9 cellular contexts compared by ENCODE assay signal in genomic region chr11:73372371-73372993, GRCh38. TPM values are rescaled to one million over a fixed set of nuclear protein-coding genes. Genes with fewer than 3 reads are reported as not detected.
DNase-seq lines count a peak whose midpoint lies in the region; ATAC-seq and TF ChIP-seq lines count a peak whose summit lies in the region.
"Had no signal": no experiment of that assay in that cellular context is flagged by ENCODE, and none has a peak within 500 bp of the region (broad histone marks: within the 10 kb centered on the region; RNA-seq: fewer than 3 reads in every experiment).

No MANE protein-coding gene starts in this region.

- no peaks in the 10 kb centered on the region for H3K9me2 ChIP-seq in Karpas-422 (replicated peaks; ENCODE audit: insufficient read depth, low read length)

- no peak for TF ChIP-seq EP300 in tibial nerve (IDR thresholded peaks at IDR 0.05)

- peaks cover 7% of the 10 kb centered on the region for H3K36me3 Mint-ChIP-seq in activated CD8-positive, alpha-beta T cell treated with anti-CD3 and anti-CD28 coated beads, Interleukin-2, amount 10 ng/mL, durations not matched to agents 7 days and 5 days (ENCODE audit: low read depth)

- H4K20me1 ChIP-seq in Karpas-422 (ENCODE audit: insufficient read depth, low read depth, low read length): peaks cover 5% of the 10 kb centered on the region

- 54 to 59% methylated on average over 7 of the region's 7 CpGs for WGBS in tibial nerve, 2 donors

- H3K27me3 Mint-ChIP-seq in activated CD8-positive, alpha-beta T cell treated with anti-CD3 and anti-CD28 coated beads, Interleukin-2, amount 10 ng/mL, durations not matched to agents 7 days and 5 days (ENCODE audit: low read depth): no peaks in the 10 kb centered on the region

- no peak for TF ChIP-seq CTCF in tibial nerve (IDR thresholded peaks at IDR 0.05)

- no peaks in the 10 kb centered on the region for H3K9me3 Mint-ChIP-seq in activated CD8-positive, alpha-beta T cell treated with anti-CD3 and anti-CD28 coated beads, Interleukin-2, amount 10 ng/mL, durations not matched to agents 7 days and 5 days (ENCODE audit: insufficient read depth)

- H3K4me2 ChIP-seq in Karpas-422 (ENCODE audit: low read depth, low read length, poor library complexity, severe bottlenecking): no peak overlapping the region

- H3K27me3 ChIP-seq in Karpas-422 (ENCODE audit: low read length): no peaks in the 10 kb centered on the region
- H3K27me3 ChIP-seq in tibial nerve: no peaks in the 10 kb centered on the region

- peaks cover 36% of the 10 kb centered on the region for H3K4me1 Mint-ChIP-seq in activated CD8-positive, alpha-beta T cell treated with anti-CD3 and anti-CD28 coated beads, Interleukin-2, amount 10 ng/mL, durations not matched to agents 7 days and 5 days (ENCODE audit: low read depth)

- no peak for ATAC-seq in activated CD8-positive, alpha-beta T cell treated with anti-CD3 and anti-CD28 coated beads, Interleukin-2, amount 10 ng/mL, durations not matched to agents 7 days and 5 days

- no peak for TF ChIP-seq POLR2A in tibial nerve (IDR thresholded peaks at IDR 0.05)

- POLR2A ChIA-PET in activated CD8-positive, alpha-beta T cell treated with anti-CD3 and anti-CD28 coated beads, Interleukin-2, amount 10 ng/mL, durations not matched to agents 7 days and 5 days (lab: Charles Lee): interaction anchor here (0.6 to 1.4 kb wide), 2 partner anchors 19 to 21 kb away, joined by 3 to 5 read pairs; no protein-coding TSS in a partner anchor

- CTCF ChIA-PET in activated CD8-positive, alpha-beta T cell treated with anti-CD3 and anti-CD28 coated beads, Interleukin-2, amount 10 ng/mL, durations not matched to agents 7 days and 5 days (lab: Charles Lee): interaction anchor here (1.1 to 4.1 kb wide), 4 partner anchors 12 to 288 kb away, joined by 5 to 33 read pairs (median 11); no protein-coding TSS in a partner anchor

- DNase-seq in EH (ENCODE audit: low read depth): peak; percentile 65
- peak; percentile 68 for DNase-seq in Karpas-422
- no peak for DNase-seq in activated CD8-positive, alpha-beta T cell treated with anti-CD3 and anti-CD28 coated beads, Interleukin-2, amount 10 ng/mL, durations not matched to agents 7 days and 5 days
- DNase-seq in kidney tubule cell (ENCODE audit: low spot score): peak; percentile 52
- DNase-seq in head of caudate nucleus: no peak
- DNase-seq in GOT3 (lab: John Stamatoyannopoulos, UW): no peak
- no peak for DNase-seq in activated naive CD4-positive, alpha-beta T cell treated with Interleukin-2 at 50 U/mL for 16 hours
- no peak for DNase-seq in tibial nerve (ENCODE audit: low spot score in 2 of 2)
- DNase-seq: nucleus accumbens had no signal

- H2AFZ ChIP-seq in Karpas-422 (ENCODE audit: low read length): no peak overlapping the region

- H3K79me2 ChIP-seq in Karpas-422 (ENCODE audit: low read length): peaks cover 12% of the 10 kb centered on the region

- peak overlapping the region; percentile 58 for H3K27ac Mint-ChIP-seq in activated CD8-positive, alpha-beta T cell treated with anti-CD3 and anti-CD28 coated beads, Interleukin-2, amount 10 ng/mL, durations not matched to agents 7 days and 5 days

- H3K27ac ChIP-seq in Karpas-422 (ENCODE audit: low read length) (no peak overlapping the region), tibial nerve (peak overlapping the region in 1 of 4 donors; percentile 1)

- H3K4me3 Mint-ChIP-seq in activated CD8-positive, alpha-beta T cell treated with anti-CD3 and anti-CD28 coated beads, Interleukin-2, amount 10 ng/mL, durations not matched to agents 7 days and 5 days: no peak overlapping the region

- intact Hi-C loops in head of caudate nucleus (cut with DNase I): no loop called here

- no peaks in the 10 kb centered on the region for H3K9me3 ChIP-seq in Karpas-422 (ENCODE audit: low read length)
- no peaks in the 10 kb centered on the region for H3K9me3 ChIP-seq in tibial nerve

- H3K4me3 ChIP-seq in Karpas-422 (ENCODE audit: low read length) (no peak overlapping the region), tibial nerve (no peak overlapping the region)

- H3K4me1 ChIP-seq in Karpas-422 (ENCODE audit: low read length): peaks cover 13% of the 10 kb centered on the region
- peaks cover 0 to 14% (median 12%) of the 10 kb centered on the region in 4 donors for H3K4me1 ChIP-seq in tibial nerve

- no peaks in the 10 kb centered on the region for H3K36me3 ChIP-seq in Karpas-422 (ENCODE audit: insufficient read depth, low read length)
- peaks cover 0 to 21% (median 0%) of the 10 kb centered on the region in 3 donors for H3K36me3 ChIP-seq in tibial nerve

- H3K9ac ChIP-seq in Karpas-422 (ENCODE audit: low read length): no peak overlapping the region

RNA-seq across cellular contexts. Expression of gene RELT, which starts 3.7 kb away (rescaled TPM):
- total RNA-seq in Karpas-422 (2014; rRNA removed; shearing (Covaris generic); ENCODE audit: low replicate concordance): 21.7 and 54.2 TPM in 2 replicates
- 10 to 100 TPM; 28.6 to 33.2 TPM for total RNA-seq in activated CD8-positive, alpha-beta T cell treated with anti-CD3 and anti-CD28 coated beads, Interleukin-2, amount 10 ng/mL, durations not matched to agents 7 days and 5 days
- 1 to 10 TPM; 2.4 to 6.0 (median 2.5) TPM for total RNA-seq in tibial nerve

Comparison
In these comparisons a context has a peak if more than half of its experiments do, and no peak if none do; other contexts are left out.
1. DNase-seq: peak in EH (single experiment), Karpas-422 (single experiment) and kidney tubule cell (single experiment); none in activated CD8-positive, alpha-beta T cell treated with anti-CD3 and anti-CD28 coated beads, Interleukin-2, amount 10 ng/mL, durations not matched to agents 7 days and 5 days (single experiment), head of caudate nucleus (0 of 42), GOT3 (single experiment), activated naive CD4-positive, alpha-beta T cell treated with Interleukin-2 at 50 U/mL for 16 hours (single experiment) and tibial nerve (0 of 2).